1 cellular context compared by ENCODE assay signal in the genomic region with DNA sequence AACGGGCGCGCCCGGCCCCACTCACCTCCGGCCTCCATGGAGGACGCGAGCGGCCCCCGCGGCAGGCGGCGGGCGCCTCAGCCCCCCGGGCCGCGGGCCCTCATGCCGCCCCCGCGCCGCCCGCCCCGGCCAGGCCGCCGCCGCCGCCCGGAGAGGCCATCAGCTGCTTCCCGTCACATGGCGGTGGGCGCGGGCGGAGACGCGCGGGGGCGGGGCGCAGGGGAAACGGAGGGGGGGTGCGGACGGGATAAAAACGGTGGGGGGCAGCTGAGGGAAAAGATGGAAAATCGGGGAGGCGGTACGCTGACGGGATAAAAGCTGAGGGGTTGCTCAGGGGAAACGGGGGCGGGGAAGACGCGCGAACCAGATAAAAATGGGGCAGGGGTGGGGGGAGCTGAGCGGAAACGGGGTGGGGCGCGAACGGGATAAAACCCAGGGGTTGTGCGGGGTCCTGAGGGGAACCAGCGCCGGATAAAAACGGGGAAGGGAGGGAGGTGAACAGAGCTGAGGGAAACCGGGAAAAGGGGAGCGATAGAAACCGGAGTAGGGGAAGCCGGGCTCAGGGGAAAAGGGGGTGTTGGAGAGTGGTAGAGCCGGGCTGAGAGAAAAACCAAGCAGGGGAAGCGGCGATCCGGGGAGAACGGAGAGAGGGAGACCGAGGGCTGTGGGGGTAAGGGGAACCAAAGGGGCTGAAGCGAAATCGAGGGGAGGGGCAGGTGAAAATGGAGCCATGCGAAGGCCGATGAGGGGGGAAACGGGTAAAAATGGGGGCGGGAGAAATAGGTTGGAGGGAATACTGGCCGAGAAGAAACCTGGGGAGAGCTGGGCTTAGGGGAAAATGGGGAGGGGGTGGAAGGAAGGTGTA.
A peak's percentile ranks its signal among the peaks of the same experiment; 100 is the strongest.
TF ChIP-seq lines count a peak whose summit lies in the region.

Gene WSB2, minus strand, starts transcription at position 169 of the 865 bp plus-strand sequence. Its CDS starts 131 bp downstream, at position 38.

TF ChIP-seq in K562, 482 proteins besides CTCF, POLR2A, EP300 and RAD21 (continued from another document and continues in another):
- TF ChIP-seq, protein P1, sequence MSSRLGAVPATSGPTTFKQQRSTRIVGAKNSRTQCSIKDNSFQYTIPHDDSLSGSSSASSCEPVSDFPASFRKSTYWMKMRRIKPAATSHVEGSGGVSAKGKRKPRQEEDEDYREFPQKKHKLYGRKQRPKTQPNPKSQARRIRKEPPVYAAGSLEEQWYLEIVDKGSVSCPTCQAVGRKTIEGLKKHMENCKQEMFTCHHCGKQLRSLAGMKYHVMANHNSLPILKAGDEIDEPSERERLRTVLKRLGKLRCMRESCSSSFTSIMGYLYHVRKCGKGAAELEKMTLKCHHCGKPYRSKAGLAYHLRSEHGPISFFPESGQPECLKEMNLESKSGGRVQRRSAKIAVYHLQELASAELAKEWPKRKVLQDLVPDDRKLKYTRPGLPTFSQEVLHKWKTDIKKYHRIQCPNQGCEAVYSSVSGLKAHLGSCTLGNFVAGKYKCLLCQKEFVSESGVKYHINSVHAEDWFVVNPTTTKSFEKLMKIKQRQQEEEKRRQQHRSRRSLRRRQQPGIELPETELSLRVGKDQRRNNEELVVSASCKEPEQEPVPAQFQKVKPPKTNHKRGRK (tag; IDR thresholded peaks at IDR 0.05), result no peak
- no peak for TF ChIP-seq ZNF24 (IDR thresholded peaks at IDR 0.05)
- no peak for TF ChIP-seq ZNF584 (CRISPR knock-in tag; IDR thresholded peaks at IDR 0.05; ENCODE audit: low read depth)
- no peak for TF ChIP-seq TAF15 (IDR thresholded peaks at IDR 0.05; ENCODE audit: low read depth, low read length)
- TF ChIP-seq, protein P2, sequence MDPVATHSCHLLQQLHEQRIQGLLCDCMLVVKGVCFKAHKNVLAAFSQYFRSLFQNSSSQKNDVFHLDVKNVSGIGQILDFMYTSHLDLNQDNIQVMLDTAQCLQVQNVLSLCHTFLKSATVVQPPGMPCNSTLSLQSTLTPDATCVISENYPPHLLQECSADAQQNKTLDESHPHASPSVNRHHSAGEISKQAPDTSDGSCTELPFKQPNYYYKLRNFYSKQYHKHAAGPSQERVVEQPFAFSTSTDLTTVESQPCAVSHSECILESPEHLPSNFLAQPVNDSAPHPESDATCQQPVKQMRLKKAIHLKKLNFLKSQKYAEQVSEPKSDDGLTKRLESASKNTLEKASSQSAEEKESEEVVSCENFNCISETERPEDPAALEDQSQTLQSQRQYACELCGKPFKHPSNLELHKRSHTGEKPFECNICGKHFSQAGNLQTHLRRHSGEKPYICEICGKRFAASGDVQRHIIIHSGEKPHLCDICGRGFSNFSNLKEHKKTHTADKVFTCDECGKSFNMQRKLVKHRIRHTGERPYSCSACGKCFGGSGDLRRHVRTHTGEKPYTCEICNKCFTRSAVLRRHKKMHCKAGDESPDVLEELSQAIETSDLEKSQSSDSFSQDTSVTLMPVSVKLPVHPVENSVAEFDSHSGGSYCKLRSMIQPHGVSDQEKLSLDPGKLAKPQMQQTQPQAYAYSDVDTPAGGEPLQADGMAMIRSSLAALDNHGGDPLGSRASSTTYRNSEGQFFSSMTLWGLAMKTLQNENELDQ (CRISPR knock-in tag; IDR thresholded peaks at IDR 0.05; ENCODE audit: borderline replicate concordance), result no peak
- no peak for TF ChIP-seq CBFB (CRISPR knock-in tag; IDR thresholded peaks at IDR 0.05)
- no peak for TF ChIP-seq PCBP1 (IDR thresholded peaks at IDR 0.05; ENCODE audit: low read depth, low read length, poor library complexity, severe bottlenecking)
- TF ChIP-seq ZNF639 (CRISPR knock-in tag; conservative IDR thresholded peaks at IDR 0.05 in 1 of 2, IDR thresholded peaks at IDR 0.05 in 1 of 2), result peak in 1 of 2 experiments; percentile 97; a peak in 2 of 4 replicates
- TF ChIP-seq GABPB1 (CRISPR knock-in tag; IDR thresholded peaks at IDR 0.05), result no peak; the same call in 1 of the 2 replicates
- 0 out of 2 replicates have a peak, but pooled peaks have one; percentile 28 for TF ChIP-seq SRSF3 (IDR thresholded peaks at IDR 0.05; ENCODE audit: insufficient read depth, low read length)
- no peak for TF ChIP-seq MCM3 (IDR thresholded peaks at IDR 0.05)
- TF ChIP-seq POLR2B (IDR thresholded peaks at IDR 0.05; ENCODE audit: low read depth, partially characterized antibody), result peak; percentile 73
- TF ChIP-seq EZH2 (IDR thresholded peaks at IDR 0.05; ENCODE audit: borderline replicate concordance, low read depth, low read length), result no peak
- TF ChIP-seq, protein P3, sequence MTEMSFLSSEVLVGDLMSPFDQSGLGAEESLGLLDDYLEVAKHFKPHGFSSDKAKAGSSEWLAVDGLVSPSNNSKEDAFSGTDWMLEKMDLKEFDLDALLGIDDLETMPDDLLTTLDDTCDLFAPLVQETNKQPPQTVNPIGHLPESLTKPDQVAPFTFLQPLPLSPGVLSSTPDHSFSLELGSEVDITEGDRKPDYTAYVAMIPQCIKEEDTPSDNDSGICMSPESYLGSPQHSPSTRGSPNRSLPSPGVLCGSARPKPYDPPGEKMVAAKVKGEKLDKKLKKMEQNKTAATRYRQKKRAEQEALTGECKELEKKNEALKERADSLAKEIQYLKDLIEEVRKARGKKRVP (CRISPR knock-in tag; IDR thresholded peaks at IDR 0.05), result no peak
- no peak for TF ChIP-seq MTF1 (CRISPR knock-in tag; IDR thresholded peaks at IDR 0.05; ENCODE audit: borderline replicate concordance)
- TF ChIP-seq, protein P4, sequence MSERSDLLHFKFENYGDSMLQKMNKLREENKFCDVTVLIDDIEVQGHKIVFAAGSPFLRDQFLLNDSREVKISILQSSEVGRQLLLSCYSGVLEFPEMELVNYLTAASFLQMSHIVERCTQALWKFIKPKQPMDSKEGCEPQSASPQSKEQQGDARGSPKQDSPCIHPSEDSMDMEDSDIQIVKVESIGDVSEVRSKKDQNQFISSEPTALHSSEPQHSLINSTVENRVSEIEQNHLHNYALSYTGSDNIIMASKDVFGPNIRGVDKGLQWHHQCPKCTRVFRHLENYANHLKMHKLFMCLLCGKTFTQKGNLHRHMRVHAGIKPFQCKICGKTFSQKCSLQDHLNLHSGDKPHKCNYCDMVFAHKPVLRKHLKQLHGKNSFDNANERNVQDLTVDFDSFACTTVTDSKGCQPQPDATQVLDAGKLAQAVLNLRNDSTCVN (CRISPR knock-in tag; IDR thresholded peaks at IDR 0.05), result peak; percentile 92
- peak in 1 of 2 experiments; percentile 39; a peak in 1 of 4 replicates for TF ChIP-seq ARNT (IDR thresholded peaks at IDR 0.05)
- TF ChIP-seq SLC30A9 (CRISPR knock-in tag; IDR thresholded peaks at IDR 0.05), result no peak
- TF ChIP-seq NFYB (IDR thresholded peaks at IDR 0.05; ENCODE audit: extremely low read depth, insufficient read length), result no peak
- TF ChIP-seq SNRNP70 (optimal IDR thresholded peaks at IDR 0.05; ENCODE audit: low read depth, low read length), result no peak
- TF ChIP-seq, protein P5, sequence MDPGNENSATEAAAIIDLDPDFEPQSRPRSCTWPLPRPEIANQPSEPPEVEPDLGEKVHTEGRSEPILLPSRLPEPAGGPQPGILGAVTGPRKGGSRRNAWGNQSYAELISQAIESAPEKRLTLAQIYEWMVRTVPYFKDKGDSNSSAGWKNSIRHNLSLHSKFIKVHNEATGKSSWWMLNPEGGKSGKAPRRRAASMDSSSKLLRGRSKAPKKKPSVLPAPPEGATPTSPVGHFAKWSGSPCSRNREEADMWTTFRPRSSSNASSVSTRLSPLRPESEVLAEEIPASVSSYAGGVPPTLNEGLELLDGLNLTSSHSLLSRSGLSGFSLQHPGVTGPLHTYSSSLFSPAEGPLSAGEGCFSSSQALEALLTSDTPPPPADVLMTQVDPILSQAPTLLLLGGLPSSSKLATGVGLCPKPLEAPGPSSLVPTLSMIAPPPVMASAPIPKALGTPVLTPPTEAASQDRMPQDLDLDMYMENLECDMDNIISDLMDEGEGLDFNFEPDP (CRISPR knock-in tag; IDR thresholded peaks at IDR 0.05), result no peak
- TF ChIP-seq ZNF583 (CRISPR knock-in tag; IDR thresholded peaks at IDR 0.05), result no peak
- TF ChIP-seq NFRKB (IDR thresholded peaks at IDR 0.05; ENCODE audit: low read depth), result peak; percentile 89
- TF ChIP-seq, protein P6, sequence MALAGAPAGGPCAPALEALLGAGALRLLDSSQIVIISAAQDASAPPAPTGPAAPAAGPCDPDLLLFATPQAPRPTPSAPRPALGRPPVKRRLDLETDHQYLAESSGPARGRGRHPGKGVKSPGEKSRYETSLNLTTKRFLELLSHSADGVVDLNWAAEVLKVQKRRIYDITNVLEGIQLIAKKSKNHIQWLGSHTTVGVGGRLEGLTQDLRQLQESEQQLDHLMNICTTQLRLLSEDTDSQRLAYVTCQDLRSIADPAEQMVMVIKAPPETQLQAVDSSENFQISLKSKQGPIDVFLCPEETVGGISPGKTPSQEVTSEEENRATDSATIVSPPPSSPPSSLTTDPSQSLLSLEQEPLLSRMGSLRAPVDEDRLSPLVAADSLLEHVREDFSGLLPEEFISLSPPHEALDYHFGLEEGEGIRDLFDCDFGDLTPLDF (CRISPR knock-in tag; IDR thresholded peaks at IDR 0.05), result no peak
- TF ChIP-seq KDM5B (IDR thresholded peaks at IDR 0.05; ENCODE audit: insufficient replicate concordance, low read depth, low read length), result peak; percentile 16
- peak in 1 of 3 experiments; percentile 29 for TF ChIP-seq YY1 (IDR thresholded peaks at IDR 0.05; ENCODE audit: borderline replicate concordance in 1 of 3, control insufficient read depth in 1 of 3, extremely low read depth in 1 of 3, insufficient read depth in 3 of 3, insufficient read length in 1 of 3, insufficient replicate concordance in 2 of 3, low read depth in 1 of 3, low read length in 2 of 3)
- no peak for TF ChIP-seq HNRNPK (IDR thresholded peaks at IDR 0.05; ENCODE audit: low read depth, low read length, poor library complexity, severe bottlenecking)
- TF ChIP-seq ZNF212 (CRISPR knock-in tag; IDR thresholded peaks at IDR 0.05), result no peak
- TF ChIP-seq ZNF174 (CRISPR knock-in tag; IDR thresholded peaks at IDR 0.05), result no peak
- no peak for TF ChIP-seq ETS2 (tag; IDR thresholded peaks at IDR 0.05; ENCODE audit: borderline replicate concordance, poor library complexity, severe bottlenecking)
- TF ChIP-seq JUND (IDR thresholded peaks at IDR 0.05; ENCODE audit: borderline replicate concordance, low read depth, low read length), result no peak
- TF ChIP-seq JUND (tag; IDR thresholded peaks at IDR 0.05; ENCODE audit: borderline replicate concordance, low read depth, low read length), result no peak
- TF ChIP-seq CSDE1 (IDR thresholded peaks at IDR 0.05), result no peak
- TF ChIP-seq CAMTA2 (CRISPR knock-in tag; conservative IDR thresholded peaks at IDR 0.05), result no peak
- peak; percentile 81 for TF ChIP-seq GABPA (tag; conservative IDR thresholded peaks at IDR 0.05; ENCODE audit: low read depth)
- TF ChIP-seq ZNF3 (CRISPR knock-in tag; IDR thresholded peaks at IDR 0.05), result no peak
- TF ChIP-seq POLR2G (IDR thresholded peaks at IDR 0.05; ENCODE audit: low read depth, low read length), result peak; percentile 62
- no peak for TF ChIP-seq TSC22D4 (tag; IDR thresholded peaks at IDR 0.05)
- TF ChIP-seq ATF6 (CRISPR knock-in tag; IDR thresholded peaks at IDR 0.05), result no peak
- TF ChIP-seq CREBBP (IDR thresholded peaks at IDR 0.05; ENCODE audit: low read depth, low read length), result no peak
- TF ChIP-seq CBX3 (IDR thresholded peaks at IDR 0.05; ENCODE audit: borderline replicate concordance in 1 of 2, low read length in 2 of 2), result no peak
- TF ChIP-seq ELF1 (tag; IDR thresholded peaks at IDR 0.05), result peak; percentile 49; the same call in 1 of the 2 replicates
- no peak for TF ChIP-seq SRSF7 (optimal IDR thresholded peaks at IDR 0.05; ENCODE audit: low read depth, low read length)
- TF ChIP-seq, protein P7, sequence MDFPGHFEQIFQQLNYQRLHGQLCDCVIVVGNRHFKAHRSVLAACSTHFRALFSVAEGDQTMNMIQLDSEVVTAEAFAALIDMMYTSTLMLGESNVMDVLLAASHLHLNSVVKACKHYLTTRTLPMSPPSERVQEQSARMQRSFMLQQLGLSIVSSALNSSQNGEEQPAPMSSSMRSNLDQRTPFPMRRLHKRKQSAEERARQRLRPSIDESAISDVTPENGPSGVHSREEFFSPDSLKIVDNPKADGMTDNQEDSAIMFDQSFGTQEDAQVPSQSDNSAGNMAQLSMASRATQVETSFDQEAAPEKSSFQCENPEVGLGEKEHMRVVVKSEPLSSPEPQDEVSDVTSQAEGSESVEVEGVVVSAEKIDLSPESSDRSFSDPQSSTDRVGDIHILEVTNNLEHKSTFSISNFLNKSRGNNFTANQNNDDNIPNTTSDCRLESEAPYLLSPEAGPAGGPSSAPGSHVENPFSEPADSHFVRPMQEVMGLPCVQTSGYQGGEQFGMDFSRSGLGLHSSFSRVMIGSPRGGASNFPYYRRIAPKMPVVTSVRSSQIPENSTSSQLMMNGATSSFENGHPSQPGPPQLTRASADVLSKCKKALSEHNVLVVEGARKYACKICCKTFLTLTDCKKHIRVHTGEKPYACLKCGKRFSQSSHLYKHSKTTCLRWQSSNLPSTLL (IDR thresholded peaks at IDR 0.05), result no peak
- no peak for TF ChIP-seq BACH1 (tag; IDR thresholded peaks at IDR 0.05)
- TF ChIP-seq NEUROD1 (IDR thresholded peaks at IDR 0.05; ENCODE audit: borderline replicate concordance, low read depth, low read length, partially characterized antibody), result no peak
- TF ChIP-seq ZFX (CRISPR knock-in tag; IDR thresholded peaks at IDR 0.05), result no peak; the same call in 1 of the 2 replicates
- TF ChIP-seq ARID1B (IDR thresholded peaks at IDR 0.05), result peak; percentile 38
- TF ChIP-seq OTX1 (CRISPR knock-in tag; IDR thresholded peaks at IDR 0.05), result peak; percentile 97
- peak; percentile 71 for TF ChIP-seq BRD9 (IDR thresholded peaks at IDR 0.05; ENCODE audit: low read depth, partially characterized antibody)
- TF ChIP-seq ZNF134 (CRISPR knock-in tag; conservative IDR thresholded peaks at IDR 0.05), result no peak
